Comparison of ENCODE assay signal across 8 cellular contexts in the genomic region with DNA sequence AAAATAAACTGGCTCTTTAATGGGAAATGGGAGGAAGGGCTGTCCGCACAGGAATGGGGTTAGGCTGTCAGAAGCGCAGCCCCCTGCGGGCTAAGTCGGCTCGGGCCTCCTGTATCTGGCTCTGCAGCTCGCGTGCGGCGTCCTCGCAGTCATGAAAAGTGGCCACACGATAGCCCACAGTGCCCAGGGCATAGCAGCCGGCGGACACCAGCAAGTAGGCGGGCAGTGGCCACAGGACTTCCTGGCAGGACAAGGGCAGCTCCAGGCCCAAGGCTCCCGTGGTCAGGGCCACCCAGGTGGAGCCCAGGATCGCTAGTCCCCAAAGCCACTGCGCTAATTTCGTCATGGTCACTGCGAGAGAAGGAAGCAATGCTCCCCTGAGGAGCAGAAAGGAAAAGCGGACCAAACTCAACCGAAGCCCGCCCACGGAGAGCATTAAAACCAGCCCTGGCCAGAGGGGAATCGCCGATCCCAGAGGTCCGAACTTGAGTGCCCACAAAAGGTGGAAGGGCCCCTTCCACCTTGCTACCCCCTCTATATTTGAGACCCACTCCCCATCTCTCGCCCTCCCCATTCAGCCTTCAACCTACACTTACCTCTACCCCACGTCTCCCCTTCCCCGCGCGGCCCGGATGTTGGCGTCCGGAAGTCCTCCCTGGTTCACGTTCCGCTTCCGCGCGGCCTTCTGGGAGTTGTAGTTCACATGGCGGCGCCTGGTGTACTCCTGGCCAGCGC. TPM values are rescaled to one million over a fixed set of nuclear protein-coding genes. Genes with fewer than 3 reads are reported as not detected.
A peak's percentile ranks its signal among the peaks of the same experiment; 100 is the strongest.
DNase-seq lines count a peak whose midpoint lies in the region; ATAC-seq and TF ChIP-seq lines count a peak whose summit lies in the region.

A gene with protein sequence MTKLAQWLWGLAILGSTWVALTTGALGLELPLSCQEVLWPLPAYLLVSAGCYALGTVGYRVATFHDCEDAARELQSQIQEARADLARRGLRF (minus strand): TSS at position 637 of the 735 bp plus-strand sequence. CDS start 291 bp downstream, at position 346.

- TF ChIP-seq CTCF in NB4 (IDR thresholded peaks at IDR 0.05; ENCODE audit: low read depth, low read length) = no peak
- TF ChIP-seq CTCF in omental fat pad (IDR thresholded peaks at IDR 0.05) = no peak

- TF ChIP-seq POLR2A in NB4 (IDR thresholded peaks at IDR 0.05; ENCODE audit: extremely low read depth, insufficient read length) = peak; percentile 60

- peak within 1 kb of the TSS; percentile 89 for H3K27ac ChIP-seq in temporal lobe (ENCODE audit: low read depth, low read length)

- peak within 1 kb of the TSS; percentile 93 for H3K4me3 ChIP-seq in NB4 (ENCODE audit: low read depth, low read length)

- peak; percentile 71 for ATAC-seq in omental fat pad (ENCODE audit: low FRiP score)

- DNase-seq in EH (ENCODE audit: low read depth) = peak; percentile 79
- DNase-seq in HCEC 1CT = peak; percentile 70
- DNase-seq in NB4 (ENCODE audit: low read depth) = peak; percentile 90
- DNase-seq in SKM-1 (lab: John Stamatoyannopoulos, UW; ENCODE audit: unreplicated experiment) = peak; percentile 74
- DNase-seq in activated naive CD4-positive, alpha-beta T cell treated with anti-CD3 and anti-CD28 coated beads, Interleukin-2, amount 50 U/mL, for 16 hours = peak; percentile 92
- peak; percentile 89 for DNase-seq in globus pallidus (ENCODE audit: low spot score)
- peak; percentile 94 for DNase-seq in omental fat pad (ENCODE audit: low spot score)

RNA-seq across cellular contexts. Expression of the gene that starts here (rescaled TPM):
- total RNA-seq in omental fat pad (10 to 100 TPM; 32.5 to 70.8 (median 58.5) TPM), temporal lobe (14.3 TPM)

Comparison
In these comparisons a context has a peak if more than half of its experiments do, and no peak if none do; other contexts are left out.
1. Peak in every context shown above with its lines: DNase-seq, ATAC-seq, H3K4me3 ChIP-seq and H3K27ac ChIP-seq.